In genomic region chr10:102240467-102241036, GRCh38 we compare ENCODE assay signal across 10 cellular contexts. TPM values are rescaled to one million over a fixed set of nuclear protein-coding genes. Genes with fewer than 3 reads are reported as not detected.
DNase-seq lines count a peak whose midpoint lies in the region; ATAC-seq and TF ChIP-seq lines count a peak whose summit lies in the region.
"Had no signal": no experiment of that assay in that cellular context is flagged by ENCODE, and none has a peak within 500 bp of the region (broad histone marks: within the 10 kb centered on the region; RNA-seq: fewer than 3 reads in every experiment).

No MANE protein-coding gene starts in this region.

- H3K27me3 ChIP-seq in mesenchymal stem cell (ENCODE audit: control insufficient read depth in 1 of 2, insufficient read depth in 1 of 2, low read length in 2 of 2) (peaks cover 22 to 35% of the 10 kb centered on the region in 2 experiments), thyroid gland (no peaks in the 10 kb centered on the region)

- POLR2A ChIA-PET in activated CD4-positive, alpha-beta T cell treated with anti-CD3 and anti-CD28 coated beads, Interleukin-2, amount 10 ng/mL, durations not matched to agents 7 days and 5 days (lab: Charles Lee): no interaction called here

- no peak overlapping the region for H4K8ac ChIP-seq in mesenchymal stem cell (ENCODE audit: low read length)

- H3K27me3 Mint-ChIP-seq in activated CD4-positive, alpha-beta T cell treated with anti-CD3 and anti-CD28 coated beads, Interleukin-2, amount 10 ng/mL, durations not matched to agents 7 days and 5 days: peaks cover 53% of the 10 kb centered on the region

- H3K27ac Mint-ChIP-seq in activated CD4-positive, alpha-beta T cell treated with anti-CD3 and anti-CD28 coated beads, Interleukin-2, amount 10 ng/mL, durations not matched to agents 7 days and 5 days: no peak overlapping the region

- peak overlapping the region; percentile 49 for H3K9ac ChIP-seq in mesenchymal stem cell (ENCODE audit: low read length)

- intact Hi-C loops in thyroid gland (cut with DNase I): no loop called here

- H2AFZ ChIP-seq in mesenchymal stem cell (ENCODE audit: low read depth, low read length): no peak overlapping the region

- no peaks in the 10 kb centered on the region for H3K36me3 ChIP-seq in mesenchymal stem cell (ENCODE audit: control insufficient read depth in 1 of 2, insufficient read depth in 2 of 2, low read depth in 1 of 2, low read length in 2 of 2)
- H3K36me3 ChIP-seq in thyroid gland: no peaks in the 10 kb centered on the region

- H2BK120ac ChIP-seq in mesenchymal stem cell (ENCODE audit: low read depth, low read length): no peak overlapping the region

- H3K14ac ChIP-seq in mesenchymal stem cell (ENCODE audit: low read length in 2 of 2): no peak overlapping the region

- H3K27ac ChIP-seq in mesenchymal stem cell (ENCODE audit: low read length, poor library complexity, severe bottlenecking): no peak overlapping the region
- no peak overlapping the region for H3K27ac ChIP-seq in thyroid gland

- WGBS in mesenchymal stem cell: 26% methylated on average over 40 of the region's 40 CpGs
- WGBS in thyroid gland, 2 donors: 24 to 32% methylated on average over 17 to 24 of the region's 40 CpGs

- H3K4ac ChIP-seq in mesenchymal stem cell (ENCODE audit: low read depth in 1 of 2, low read length in 2 of 2): no peak overlapping the region

- CTCF ChIA-PET in activated CD4-positive, alpha-beta T cell treated with anti-CD3 and anti-CD28 coated beads, Interleukin-2, amount 10 ng/mL, durations not matched to agents 7 days and 5 days (lab: Charles Lee): interaction anchor here (0.8 to 4.9 kb wide), 6 partner anchors 11 to 158 kb away, joined by 3 to 71 read pairs (median 3); partner anchors contain the start of gene ELOVL3

- no peak overlapping the region for H4K91ac ChIP-seq in mesenchymal stem cell (ENCODE audit: low read length)

- H2BK12ac ChIP-seq in mesenchymal stem cell (ENCODE audit: low read length in 2 of 2): no peak overlapping the region

- peak overlapping the region; percentile 35 for H2BK5ac ChIP-seq in mesenchymal stem cell (ENCODE audit: low read depth, low read length, poor library complexity, severe bottlenecking)

- peaks cover 22% of the 10 kb centered on the region for H3K4me1 ChIP-seq in mesenchymal stem cell (ENCODE audit: control insufficient read depth, insufficient read depth, low read depth, low read length)
- peaks cover 8 to 20% of the 10 kb centered on the region in 2 donors for H3K4me1 ChIP-seq in thyroid gland

- no peak for TF ChIP-seq POLR2A in thyroid gland (IDR thresholded peaks at IDR 0.05)

- H3K18ac ChIP-seq in mesenchymal stem cell (ENCODE audit: low read depth in 1 of 2, low read length in 2 of 2): no peak overlapping the region

- H3K9me3 ChIP-seq in mesenchymal stem cell (ENCODE audit: control insufficient read depth, low read length) (no peaks in the 10 kb centered on the region), thyroid gland (no peaks in the 10 kb centered on the region)

- no peak for TF ChIP-seq CTCF in thyroid gland (IDR thresholded peaks at IDR 0.05)

- H2BK15ac ChIP-seq in mesenchymal stem cell (ENCODE audit: low read depth, poor library complexity, severe bottlenecking): peak overlapping the region; percentile 23

- peak overlapping the region; percentile 54 for H3K4me3 Mint-ChIP-seq in activated CD4-positive, alpha-beta T cell treated with anti-CD3 and anti-CD28 coated beads, Interleukin-2, amount 10 ng/mL, durations not matched to agents 7 days and 5 days

- ATAC-seq in HG03280 (IDR thresholded peaks at IDR 0.05; ENCODE audit: unreplicated experiment): no peak

- no peak overlapping the region for H2AK5ac ChIP-seq in mesenchymal stem cell (ENCODE audit: low read length, severe bottlenecking)

- no peaks in the 10 kb centered on the region for H3K9me3 Mint-ChIP-seq in activated CD4-positive, alpha-beta T cell treated with anti-CD3 and anti-CD28 coated beads, Interleukin-2, amount 10 ng/mL, durations not matched to agents 7 days and 5 days

- no peaks in the 10 kb centered on the region for H3K36me3 Mint-ChIP-seq in activated CD4-positive, alpha-beta T cell treated with anti-CD3 and anti-CD28 coated beads, Interleukin-2, amount 10 ng/mL, durations not matched to agents 7 days and 5 days (ENCODE audit: low read depth)

- peak overlapping the region; percentile 66 to 88 for H3K4me3 ChIP-seq in mesenchymal stem cell (ENCODE audit: insufficient read depth in 1 of 2, low read depth in 1 of 2, low read length in 2 of 2)
- H3K4me3 ChIP-seq in thyroid gland (replicated peaks in 1 of 3): peak overlapping the region in 2 of 3 donors; percentile 0 to 57

- H3K23ac ChIP-seq in mesenchymal stem cell (ENCODE audit: low read length in 2 of 2): peak overlapping the region in 1 of 2 experiments; percentile 52

- DNase-seq in activated CD4-positive, alpha-beta T cell treated with anti-CD3 and anti-CD28 coated beads, Interleukin-2, amount 10 ng/mL, durations not matched to agents 7 days and 5 days: no peak
- no peak for DNase-seq in activated CD4-positive, alpha-beta T cell treated with anti-CD3 and anti-CD28 coated beads, Interleukin-2, amount 50 U/mL, for 48 hours
- DNase-seq in dermis blood vessel endothelial cell (peak; percentile 16), mesenchymal stem cell (peak; percentile 39), thyroid gland (peak in 1 of 2 donors; percentile 18), mesenteric fat pad (ENCODE audit: low spot score) (no peak), LoVo (ENCODE audit: low spot score) (no peak)
- DNase-seq: NCI-H1417 treated with DMSO at 0.1 percent for 48 hours had no signal

- peaks cover 5% of the 10 kb centered on the region for H3K79me1 ChIP-seq in mesenchymal stem cell (replicated peaks; ENCODE audit: low read length, poor library complexity, severe bottlenecking)

- H3K4me2 ChIP-seq in mesenchymal stem cell (ENCODE audit: low read length, poor library complexity, severe bottlenecking): peak overlapping the region; percentile 93

- H3K4me1 Mint-ChIP-seq in activated CD4-positive, alpha-beta T cell treated with anti-CD3 and anti-CD28 coated beads, Interleukin-2, amount 10 ng/mL, durations not matched to agents 7 days and 5 days: peaks cover 25% of the 10 kb centered on the region

RNA-seq across cellular contexts. Expression of gene PITX3, which starts 0.8 kb away (rescaled TPM):
- total RNA-seq in activated CD4-positive, alpha-beta T cell treated with anti-CD3 and anti-CD28 coated beads, Interleukin-2, amount 10 ng/mL, durations not matched to agents 7 days and 5 days: not detected
- total RNA-seq in dermis blood vessel endothelial cell (not detected in 2 replicates), thyroid gland (under 1 TPM in 1 of 4 donors, not detected in 3; 0.45 TPM), mesenteric fat pad (not detected)
- 0.04 TPM for polyA plus RNA-seq in mesenchymal stem cell (2013, experiment 1 of 2)
- 0.04 TPM for polyA plus RNA-seq in mesenchymal stem cell (2013, experiment 2 of 2)
- total RNA-seq: glomerular endothelial cell had no signal

RNA-seq across cellular contexts. Expression of gene GBF1, which starts 4.8 kb away (rescaled TPM):
- total RNA-seq in activated CD4-positive, alpha-beta T cell treated with anti-CD3 and anti-CD28 coated beads, Interleukin-2, amount 10 ng/mL, durations not matched to agents 7 days and 5 days: 10 to 100 TPM; 42.4 to 44.6 TPM
- total RNA-seq in dermis blood vessel endothelial cell (17.5 and 40.3 TPM in 2 replicates), thyroid gland (10 to 100 TPM; 34.0 to 68.3 (median 53.5) TPM), mesenteric fat pad (34.9 TPM)
- 28.8 TPM for polyA plus RNA-seq in mesenchymal stem cell (2013, experiment 1 of 2)
- 26.0 TPM for polyA plus RNA-seq in mesenchymal stem cell (2013, experiment 2 of 2)

RNA-seq across cellular contexts. Expression of gene ELOVL3, which starts 14.5 kb away (rescaled TPM):
- not detected for total RNA-seq in activated CD4-positive, alpha-beta T cell treated with anti-CD3 and anti-CD28 coated beads, Interleukin-2, amount 10 ng/mL, durations not matched to agents 7 days and 5 days
- not detected in 2 replicates for total RNA-seq in dermis blood vessel endothelial cell
- polyA plus RNA-seq in mesenchymal stem cell (2013, experiment 1 of 2): 0.12 TPM
- 0.25 TPM for polyA plus RNA-seq in mesenchymal stem cell (2013, experiment 2 of 2)
- total RNA-seq in thyroid gland: not detected
- 7.2 TPM for total RNA-seq in mesenteric fat pad
- total RNA-seq: glomerular endothelial cell had no signal

Comparison
In these comparisons a context has a peak if more than half of its experiments do, and no peak if none do; other contexts are left out.
1. DNase-seq: peak in dermis blood vessel endothelial cell (single experiment) and mesenchymal stem cell (single experiment); none in activated CD4-positive, alpha-beta T cell treated with anti-CD3 and anti-CD28 coated beads, Interleukin-2, amount 10 ng/mL, durations not matched to agents 7 days and 5 days (single experiment), activated CD4-positive, alpha-beta T cell treated with anti-CD3 and anti-CD28 coated beads, Interleukin-2, amount 50 U/mL, for 48 hours (0 of 2), mesenteric fat pad (single experiment) and LoVo (single experiment).